In the genomic region with DNA sequence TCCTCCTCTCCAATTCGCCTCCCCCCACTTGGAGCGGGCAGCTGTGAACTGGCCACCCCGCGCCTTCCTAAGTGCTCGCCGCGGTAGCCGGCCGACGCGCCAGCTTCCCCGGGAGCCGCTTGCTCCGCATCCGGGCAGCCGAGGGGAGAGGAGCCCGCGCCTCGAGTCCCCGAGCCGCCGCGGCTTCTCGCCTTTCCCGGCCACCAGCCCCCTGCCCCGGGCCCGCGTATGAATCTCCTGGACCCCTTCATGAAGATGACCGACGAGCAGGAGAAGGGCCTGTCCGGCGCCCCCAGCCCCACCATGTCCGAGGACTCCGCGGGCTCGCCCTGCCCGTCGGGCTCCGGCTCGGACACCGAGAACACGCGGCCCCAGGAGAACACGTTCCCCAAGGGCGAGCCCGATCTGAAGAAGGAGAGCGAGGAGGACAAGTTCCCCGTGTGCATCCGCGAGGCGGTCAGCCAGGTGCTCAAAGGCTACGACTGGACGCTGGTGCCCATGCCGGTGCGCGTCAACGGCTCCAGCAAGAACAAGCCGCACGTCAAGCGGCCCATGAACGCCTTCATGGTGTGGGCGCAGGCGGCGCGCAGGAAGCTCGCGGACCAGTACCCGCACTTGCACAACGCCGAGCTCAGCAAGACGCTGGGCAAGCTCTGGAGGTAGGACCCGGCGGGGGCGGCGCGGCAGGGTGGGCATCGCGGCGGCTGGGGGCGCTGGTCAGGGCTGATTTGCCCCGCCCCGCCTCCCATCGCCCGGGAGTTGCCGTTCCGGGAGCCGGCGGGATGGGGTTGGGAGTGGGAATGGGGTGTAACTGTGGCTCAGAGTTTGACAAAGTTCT, we compare ENCODE assay signal across 1 cellular context.
TF ChIP-seq lines count a peak whose summit lies in the region.

No MANE protein-coding gene starts in this region.

TF ChIP-seq in GM12878, 131 proteins besides CTCF, POLR2A, EP300 and RAD21 (continued from another document):
- TF ChIP-seq, protein P1, sequence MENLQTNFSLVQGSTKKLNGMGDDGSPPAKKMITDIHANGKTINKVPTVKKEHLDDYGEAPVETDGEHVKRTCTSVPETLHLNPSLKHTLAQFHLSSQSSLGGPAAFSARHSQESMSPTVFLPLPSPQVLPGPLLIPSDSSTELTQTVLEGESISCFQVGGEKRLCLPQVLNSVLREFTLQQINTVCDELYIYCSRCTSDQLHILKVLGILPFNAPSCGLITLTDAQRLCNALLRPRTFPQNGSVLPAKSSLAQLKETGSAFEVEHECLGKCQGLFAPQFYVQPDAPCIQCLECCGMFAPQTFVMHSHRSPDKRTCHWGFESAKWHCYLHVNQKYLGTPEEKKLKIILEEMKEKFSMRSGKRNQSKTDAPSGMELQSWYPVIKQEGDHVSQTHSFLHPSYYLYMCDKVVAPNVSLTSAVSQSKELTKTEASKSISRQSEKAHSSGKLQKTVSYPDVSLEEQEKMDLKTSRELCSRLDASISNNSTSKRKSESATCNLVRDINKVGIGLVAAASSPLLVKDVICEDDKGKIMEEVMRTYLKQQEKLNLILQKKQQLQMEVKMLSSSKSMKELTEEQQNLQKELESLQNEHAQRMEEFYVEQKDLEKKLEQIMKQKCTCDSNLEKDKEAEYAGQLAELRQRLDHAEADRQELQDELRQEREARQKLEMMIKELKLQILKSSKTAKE (IDR thresholded peaks at IDR 0.05; ENCODE audit: low read depth, poor library complexity, severe bottlenecking), result no peak
- TF ChIP-seq ZNF274 (IDR thresholded peaks at IDR 0.05; ENCODE audit: insufficient read depth, insufficient read length), result no peak
- TF ChIP-seq PAX5 (IDR thresholded peaks at IDR 0.05; ENCODE audit: borderline replicate concordance, low read depth, low read length), result no peak
- no peak for TF ChIP-seq NFIC (IDR thresholded peaks at IDR 0.05; ENCODE audit: low read depth, low read length)
- TF ChIP-seq EGR1 (IDR thresholded peaks at IDR 0.05; ENCODE audit: borderline replicate concordance in 1 of 2, low read depth in 2 of 2, low read length in 2 of 2), result no peak
- TF ChIP-seq, protein P2, sequence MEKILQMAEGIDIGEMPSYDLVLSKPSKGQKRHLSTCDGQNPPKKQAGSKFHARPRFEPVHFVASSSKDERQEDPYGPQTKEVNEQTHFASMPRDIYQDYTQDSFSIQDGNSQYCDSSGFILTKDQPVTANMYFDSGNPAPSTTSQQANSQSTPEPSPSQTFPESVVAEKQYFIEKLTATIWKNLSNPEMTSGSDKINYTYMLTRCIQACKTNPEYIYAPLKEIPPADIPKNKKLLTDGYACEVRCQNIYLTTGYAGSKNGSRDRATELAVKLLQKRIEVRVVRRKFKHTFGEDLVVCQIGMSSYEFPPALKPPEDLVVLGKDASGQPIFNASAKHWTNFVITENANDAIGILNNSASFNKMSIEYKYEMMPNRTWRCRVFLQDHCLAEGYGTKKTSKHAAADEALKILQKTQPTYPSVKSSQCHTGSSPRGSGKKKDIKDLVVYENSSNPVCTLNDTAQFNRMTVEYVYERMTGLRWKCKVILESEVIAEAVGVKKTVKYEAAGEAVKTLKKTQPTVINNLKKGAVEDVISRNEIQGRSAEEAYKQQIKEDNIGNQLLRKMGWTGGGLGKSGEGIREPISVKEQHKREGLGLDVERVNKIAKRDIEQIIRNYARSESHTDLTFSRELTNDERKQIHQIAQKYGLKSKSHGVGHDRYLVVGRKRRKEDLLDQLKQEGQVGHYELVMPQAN (conservative IDR thresholded peaks at IDR 0.05), result peak; percentile 64; the same call in 1 of the 2 replicates
- TF ChIP-seq CBFB (IDR thresholded peaks at IDR 0.05; ENCODE audit: low read depth), result no peak
- TF ChIP-seq MXI1 (IDR thresholded peaks at IDR 0.05; ENCODE audit: low read depth, low read length), result peak; percentile 43; the same call in 1 of the 2 replicates
- TF ChIP-seq NR2F1 (conservative IDR thresholded peaks at IDR 0.05), result no peak; the same call in 1 of the 2 replicates
- no peak for TF ChIP-seq ZNF24 (IDR thresholded peaks at IDR 0.05)
- TF ChIP-seq SMARCA5 (IDR thresholded peaks at IDR 0.05), result no peak
- TF ChIP-seq, protein P3, sequence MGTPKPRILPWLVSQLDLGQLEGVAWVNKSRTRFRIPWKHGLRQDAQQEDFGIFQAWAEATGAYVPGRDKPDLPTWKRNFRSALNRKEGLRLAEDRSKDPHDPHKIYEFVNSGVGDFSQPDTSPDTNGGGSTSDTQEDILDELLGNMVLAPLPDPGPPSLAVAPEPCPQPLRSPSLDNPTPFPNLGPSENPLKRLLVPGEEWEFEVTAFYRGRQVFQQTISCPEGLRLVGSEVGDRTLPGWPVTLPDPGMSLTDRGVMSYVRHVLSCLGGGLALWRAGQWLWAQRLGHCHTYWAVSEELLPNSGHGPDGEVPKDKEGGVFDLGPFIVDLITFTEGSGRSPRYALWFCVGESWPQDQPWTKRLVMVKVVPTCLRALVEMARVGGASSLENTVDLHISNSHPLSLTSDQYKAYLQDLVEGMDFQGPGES (IDR thresholded peaks at IDR 0.05), result no peak
- no peak for TF ChIP-seq SRF (IDR thresholded peaks at IDR 0.05; ENCODE audit: low read depth in 2 of 2, low read length in 2 of 2)
- TF ChIP-seq RBBP5 (conservative IDR thresholded peaks at IDR 0.05), result no peak
- no peak for TF ChIP-seq CBX3 (IDR thresholded peaks at IDR 0.05; ENCODE audit: borderline replicate concordance, low read depth)
- TF ChIP-seq MEF2A (IDR thresholded peaks at IDR 0.05; ENCODE audit: insufficient read depth, low read depth, low read length), result no peak
- no peak for TF ChIP-seq FOXM1 (IDR thresholded peaks at IDR 0.05; ENCODE audit: low read depth, low read length)
- no peak for TF ChIP-seq KLF5 (IDR thresholded peaks at IDR 0.05; ENCODE audit: partially characterized antibody)
- peak; percentile 62; the same call in 1 of the 2 replicates for TF ChIP-seq LARP7 (IDR thresholded peaks at IDR 0.05)
- TF ChIP-seq MTA2 (IDR thresholded peaks at IDR 0.05; ENCODE audit: low read depth), result 0 out of 2 replicates have a peak, but pooled peaks have one; percentile 22
- TF ChIP-seq POLR2AphosphoS5 (IDR thresholded peaks at IDR 0.05; ENCODE audit: low read length), result no peak; the same call in none of the 2 replicates
- peak; percentile 80 to 82; a peak in 3 of 4 replicates for TF ChIP-seq IKZF2 (IDR thresholded peaks at IDR 0.05)
- no peak for TF ChIP-seq ZNF217 (IDR thresholded peaks at IDR 0.05)
- 0 out of 2 replicates have a peak, but pooled peaks have one; percentile 7 for TF ChIP-seq ZBED1 (IDR thresholded peaks at IDR 0.05; ENCODE audit: borderline replicate concordance)
- TF ChIP-seq RELA (IDR thresholded peaks at IDR 0.05; ENCODE audit: borderline replicate concordance, partially characterized antibody), result no peak
- TF ChIP-seq SMC3 (IDR thresholded peaks at IDR 0.05; ENCODE audit: borderline replicate concordance, low read length), result no peak
- no peak for TF ChIP-seq HDGF (IDR thresholded peaks at IDR 0.05)
- TF ChIP-seq, protein P4, sequence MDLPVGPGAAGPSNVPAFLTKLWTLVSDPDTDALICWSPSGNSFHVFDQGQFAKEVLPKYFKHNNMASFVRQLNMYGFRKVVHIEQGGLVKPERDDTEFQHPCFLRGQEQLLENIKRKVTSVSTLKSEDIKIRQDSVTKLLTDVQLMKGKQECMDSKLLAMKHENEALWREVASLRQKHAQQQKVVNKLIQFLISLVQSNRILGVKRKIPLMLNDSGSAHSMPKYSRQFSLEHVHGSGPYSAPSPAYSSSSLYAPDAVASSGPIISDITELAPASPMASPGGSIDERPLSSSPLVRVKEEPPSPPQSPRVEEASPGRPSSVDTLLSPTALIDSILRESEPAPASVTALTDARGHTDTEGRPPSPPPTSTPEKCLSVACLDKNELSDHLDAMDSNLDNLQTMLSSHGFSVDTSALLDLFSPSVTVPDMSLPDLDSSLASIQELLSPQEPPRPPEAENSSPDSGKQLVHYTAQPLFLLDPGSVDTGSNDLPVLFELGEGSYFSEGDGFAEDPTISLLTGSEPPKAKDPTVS (IDR thresholded peaks at IDR 0.05; ENCODE audit: low read depth, low read length), result no peak
- no peak for TF ChIP-seq TCF12 (IDR thresholded peaks at IDR 0.05; ENCODE audit: low read depth, low read length)
- no peak for TF ChIP-seq BHLHE40 (IDR thresholded peaks at IDR 0.05; ENCODE audit: borderline replicate concordance in 1 of 2, low read depth in 2 of 2, low read length in 1 of 2)
- TF ChIP-seq MTA3 (IDR thresholded peaks at IDR 0.05; ENCODE audit: borderline replicate concordance, low read length), result no peak
- peak; percentile 87 for TF ChIP-seq IKZF1 (conservative IDR thresholded peaks at IDR 0.05)
- TF ChIP-seq RAD51 (IDR thresholded peaks at IDR 0.05), result no peak
- TF ChIP-seq BRCA1 (IDR thresholded peaks at IDR 0.05; ENCODE audit: low read depth, low read length), result no peak
- TF ChIP-seq, protein P5, sequence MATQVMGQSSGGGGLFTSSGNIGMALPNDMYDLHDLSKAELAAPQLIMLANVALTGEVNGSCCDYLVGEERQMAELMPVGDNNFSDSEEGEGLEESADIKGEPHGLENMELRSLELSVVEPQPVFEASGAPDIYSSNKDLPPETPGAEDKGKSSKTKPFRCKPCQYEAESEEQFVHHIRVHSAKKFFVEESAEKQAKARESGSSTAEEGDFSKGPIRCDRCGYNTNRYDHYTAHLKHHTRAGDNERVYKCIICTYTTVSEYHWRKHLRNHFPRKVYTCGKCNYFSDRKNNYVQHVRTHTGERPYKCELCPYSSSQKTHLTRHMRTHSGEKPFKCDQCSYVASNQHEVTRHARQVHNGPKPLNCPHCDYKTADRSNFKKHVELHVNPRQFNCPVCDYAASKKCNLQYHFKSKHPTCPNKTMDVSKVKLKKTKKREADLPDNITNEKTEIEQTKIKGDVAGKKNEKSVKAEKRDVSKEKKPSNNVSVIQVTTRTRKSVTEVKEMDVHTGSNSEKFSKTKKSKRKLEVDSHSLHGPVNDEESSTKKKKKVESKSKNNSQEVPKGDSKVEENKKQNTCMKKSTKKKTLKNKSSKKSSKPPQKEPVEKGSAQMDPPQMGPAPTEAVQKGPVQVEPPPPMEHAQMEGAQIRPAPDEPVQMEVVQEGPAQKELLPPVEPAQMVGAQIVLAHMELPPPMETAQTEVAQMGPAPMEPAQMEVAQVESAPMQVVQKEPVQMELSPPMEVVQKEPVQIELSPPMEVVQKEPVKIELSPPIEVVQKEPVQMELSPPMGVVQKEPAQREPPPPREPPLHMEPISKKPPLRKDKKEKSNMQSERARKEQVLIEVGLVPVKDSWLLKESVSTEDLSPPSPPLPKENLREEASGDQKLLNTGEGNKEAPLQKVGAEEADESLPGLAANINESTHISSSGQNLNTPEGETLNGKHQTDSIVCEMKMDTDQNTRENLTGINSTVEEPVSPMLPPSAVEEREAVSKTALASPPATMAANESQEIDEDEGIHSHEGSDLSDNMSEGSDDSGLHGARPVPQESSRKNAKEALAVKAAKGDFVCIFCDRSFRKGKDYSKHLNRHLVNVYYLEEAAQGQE (IDR thresholded peaks at IDR 0.05; ENCODE audit: low read depth, low read length), result no peak
